In the genomic region with DNA sequence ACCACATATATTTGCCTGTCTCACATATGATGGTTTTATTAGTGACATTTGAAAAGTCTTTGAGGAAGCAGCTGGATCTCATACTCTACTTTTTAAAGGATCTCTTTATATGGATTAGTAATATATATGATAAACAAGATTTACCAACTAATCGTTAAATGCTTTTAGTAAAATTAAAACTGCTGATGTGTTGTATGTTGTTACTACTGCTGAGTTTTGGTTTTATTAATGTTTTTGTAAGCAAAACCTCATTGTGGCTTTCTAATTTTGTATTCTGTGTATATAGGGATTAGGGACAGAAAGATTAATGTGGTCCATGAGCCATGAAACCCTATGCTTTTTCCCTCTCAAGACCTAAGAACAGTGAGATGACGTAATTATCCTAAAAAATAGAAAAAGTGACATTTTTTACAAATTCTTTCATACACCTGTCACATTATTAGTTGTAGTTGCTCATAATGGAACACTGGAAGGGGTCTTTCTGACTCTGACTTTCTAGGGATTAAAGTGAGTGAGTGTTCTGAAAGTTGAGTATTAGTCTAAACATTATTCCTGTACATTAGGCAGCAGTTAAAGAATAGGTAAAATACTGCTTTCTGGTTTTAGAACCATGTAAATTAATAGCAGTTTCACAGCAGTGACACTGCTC, we compare ENCODE assay signal across 1 cellular context.
A peak's percentile ranks its signal among the peaks of the same experiment; 100 is the strongest.
TF ChIP-seq lines count a peak whose summit lies in the region.

No MANE protein-coding gene starts in this region.

TF ChIP-seq in GM12878, 131 proteins besides CTCF, POLR2A, EP300 and RAD21 (continued from another document):
- TF ChIP-seq, protein P1, sequence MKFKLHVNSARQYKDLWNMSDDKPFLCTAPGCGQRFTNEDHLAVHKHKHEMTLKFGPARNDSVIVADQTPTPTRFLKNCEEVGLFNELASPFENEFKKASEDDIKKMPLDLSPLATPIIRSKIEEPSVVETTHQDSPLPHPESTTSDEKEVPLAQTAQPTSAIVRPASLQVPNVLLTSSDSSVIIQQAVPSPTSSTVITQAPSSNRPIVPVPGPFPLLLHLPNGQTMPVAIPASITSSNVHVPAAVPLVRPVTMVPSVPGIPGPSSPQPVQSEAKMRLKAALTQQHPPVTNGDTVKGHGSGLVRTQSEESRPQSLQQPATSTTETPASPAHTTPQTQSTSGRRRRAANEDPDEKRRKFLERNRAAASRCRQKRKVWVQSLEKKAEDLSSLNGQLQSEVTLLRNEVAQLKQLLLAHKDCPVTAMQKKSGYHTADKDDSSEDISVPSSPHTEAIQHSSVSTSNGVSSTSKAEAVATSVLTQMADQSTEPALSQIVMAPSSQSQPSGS (IDR thresholded peaks at IDR 0.05; ENCODE audit: low read length) = peak; percentile 69; the same call in 1 of the 2 replicates
- TF ChIP-seq HDGF (IDR thresholded peaks at IDR 0.05) (no peak), CEBPB (IDR thresholded peaks at IDR 0.05; ENCODE audit: borderline replicate concordance in 1 of 2, low read depth in 2 of 2, low read length in 2 of 2) (0 out of 4 replicates have a peak, but pooled peaks of 1 of the 2 experiments have one; percentile 37), JUNB (IDR thresholded peaks at IDR 0.05) (peak; percentile 95), NFIC (IDR thresholded peaks at IDR 0.05; ENCODE audit: low read depth, low read length) (peak; percentile 92), RUNX3 (IDR thresholded peaks at IDR 0.05; ENCODE audit: low read length) (peak; percentile 62), SRF (IDR thresholded peaks at IDR 0.05; ENCODE audit: low read depth in 2 of 2, low read length in 2 of 2) (0 out of 4 replicates have a peak, but pooled peaks of 1 of the 2 experiments have one; percentile 17), CBX5 (IDR thresholded peaks at IDR 0.05; ENCODE audit: low read depth) (no peak), EED (IDR thresholded peaks at IDR 0.05; ENCODE audit: low read depth) (0 out of 2 replicates have a peak, but pooled peaks have one; percentile 27), CREM (IDR thresholded peaks at IDR 0.05; ENCODE audit: low read depth) (peak; percentile 40; the same call in 1 of the 2 replicates), HDAC6 (IDR thresholded peaks at IDR 0.05; ENCODE audit: unreplicated experiment) (no peak)
- TF ChIP-seq, protein P2, sequence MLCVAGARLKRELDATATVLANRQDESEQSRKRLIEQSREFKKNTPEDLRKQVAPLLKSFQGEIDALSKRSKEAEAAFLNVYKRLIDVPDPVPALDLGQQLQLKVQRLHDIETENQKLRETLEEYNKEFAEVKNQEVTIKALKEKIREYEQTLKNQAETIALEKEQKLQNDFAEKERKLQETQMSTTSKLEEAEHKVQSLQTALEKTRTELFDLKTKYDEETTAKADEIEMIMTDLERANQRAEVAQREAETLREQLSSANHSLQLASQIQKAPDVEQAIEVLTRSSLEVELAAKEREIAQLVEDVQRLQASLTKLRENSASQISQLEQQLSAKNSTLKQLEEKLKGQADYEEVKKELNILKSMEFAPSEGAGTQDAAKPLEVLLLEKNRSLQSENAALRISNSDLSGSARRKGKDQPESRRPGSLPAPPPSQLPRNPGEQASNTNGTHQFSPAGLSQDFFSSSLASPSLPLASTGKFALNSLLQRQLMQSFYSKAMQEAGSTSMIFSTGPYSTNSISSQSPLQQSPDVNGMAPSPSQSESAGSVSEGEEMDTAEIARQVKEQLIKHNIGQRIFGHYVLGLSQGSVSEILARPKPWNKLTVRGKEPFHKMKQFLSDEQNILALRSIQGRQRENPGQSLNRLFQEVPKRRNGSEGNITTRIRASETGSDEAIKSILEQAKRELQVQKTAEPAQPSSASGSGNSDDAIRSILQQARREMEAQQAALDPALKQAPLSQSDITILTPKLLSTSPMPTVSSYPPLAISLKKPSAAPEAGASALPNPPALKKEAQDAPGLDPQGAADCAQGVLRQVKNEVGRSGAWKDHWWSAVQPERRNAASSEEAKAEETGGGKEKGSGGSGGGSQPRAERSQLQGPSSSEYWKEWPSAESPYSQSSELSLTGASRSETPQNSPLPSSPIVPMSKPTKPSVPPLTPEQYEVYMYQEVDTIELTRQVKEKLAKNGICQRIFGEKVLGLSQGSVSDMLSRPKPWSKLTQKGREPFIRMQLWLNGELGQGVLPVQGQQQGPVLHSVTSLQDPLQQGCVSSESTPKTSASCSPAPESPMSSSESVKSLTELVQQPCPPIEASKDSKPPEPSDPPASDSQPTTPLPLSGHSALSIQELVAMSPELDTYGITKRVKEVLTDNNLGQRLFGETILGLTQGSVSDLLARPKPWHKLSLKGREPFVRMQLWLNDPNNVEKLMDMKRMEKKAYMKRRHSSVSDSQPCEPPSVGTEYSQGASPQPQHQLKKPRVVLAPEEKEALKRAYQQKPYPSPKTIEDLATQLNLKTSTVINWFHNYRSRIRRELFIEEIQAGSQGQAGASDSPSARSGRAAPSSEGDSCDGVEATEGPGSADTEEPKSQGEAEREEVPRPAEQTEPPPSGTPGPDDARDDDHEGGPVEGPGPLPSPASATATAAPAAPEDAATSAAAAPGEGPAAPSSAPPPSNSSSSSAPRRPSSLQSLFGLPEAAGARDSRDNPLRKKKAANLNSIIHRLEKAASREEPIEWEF (IDR thresholded peaks at IDR 0.05; ENCODE audit: insufficient replicate concordance, low read depth, low read length) = no peak
